18 cellular contexts compared by ENCODE assay signal in the genomic region with DNA sequence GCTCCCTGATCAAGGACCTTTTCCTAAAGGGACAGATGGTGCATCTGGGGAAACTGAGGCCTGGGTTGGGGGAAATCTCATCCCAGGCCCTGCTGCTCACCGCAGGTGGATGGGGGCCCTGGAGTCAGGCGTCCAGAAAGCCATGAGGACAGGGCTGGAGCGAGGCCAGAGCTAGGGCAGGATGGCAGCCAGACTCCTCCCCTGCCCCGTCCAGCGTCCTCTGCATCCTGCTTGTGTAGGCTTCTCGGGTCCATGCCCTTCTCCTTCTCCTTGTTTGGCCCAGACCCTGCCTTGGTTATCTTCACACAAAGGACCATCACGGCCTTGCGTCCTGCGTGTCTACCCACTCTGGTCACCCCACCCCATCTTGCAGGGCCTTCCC. TPM values are rescaled to one million over a fixed set of nuclear protein-coding genes. Genes with fewer than 3 reads are reported as not detected.
DNase-seq lines count a peak whose midpoint lies in the region; ATAC-seq and TF ChIP-seq lines count a peak whose summit lies in the region.
"Had no signal": no experiment of that assay in that cellular context is flagged by ENCODE, and none has a peak within 500 bp of the region (broad histone marks: within the 10 kb centered on the region; RNA-seq: fewer than 3 reads in every experiment).

No MANE protein-coding gene starts in this region.

- peaks cover 7% of the 10 kb centered on the region for H3K36me3 ChIP-seq in left ventricle myocardium inferior
- H3K36me3 ChIP-seq in osteoblast (ENCODE audit: insufficient read depth, low read length): no peaks in the 10 kb centered on the region
- no peaks in the 10 kb centered on the region for H3K36me3 ChIP-seq in aorta (ENCODE audit: control insufficient read depth in 1 of 2, insufficient read depth in 2 of 2, low read length in 1 of 2)
- H3K36me3 ChIP-seq: SJSA1 had no signal

- H3K4me3 Mint-ChIP-seq in activated CD8-positive, alpha-beta T cell treated with anti-CD3 and anti-CD28 coated beads, Interleukin-2, amount 10 ng/mL, durations not matched to agents 7 days and 5 days: no peak overlapping the region

- H4K20me1 ChIP-seq in osteoblast (ENCODE audit: insufficient read depth, low read length): no peaks in the 10 kb centered on the region

- no peak for ATAC-seq in aorta (ENCODE audit: low FRiP score)
- ATAC-seq in HG03175 (IDR thresholded peaks at IDR 0.05; ENCODE audit: unreplicated experiment): no peak
- ATAC-seq in activated CD8-positive, alpha-beta T cell treated with anti-CD3 and anti-CD28 coated beads, Interleukin-2, amount 10 ng/mL, durations not matched to agents 7 days and 5 days: no peak
- ATAC-seq in GM21619 (IDR thresholded peaks at IDR 0.05; ENCODE audit: unreplicated experiment): no peak

- peaks cover 2% of the 10 kb centered on the region for H3K4me1 Mint-ChIP-seq in activated CD8-positive, alpha-beta T cell treated with anti-CD3 and anti-CD28 coated beads, Interleukin-2, amount 10 ng/mL, durations not matched to agents 7 days and 5 days (ENCODE audit: low read depth)

- H3K79me2 ChIP-seq in osteoblast (ENCODE audit: insufficient read depth, low read length): no peaks in the 10 kb centered on the region

- H3K27ac Mint-ChIP-seq in activated CD8-positive, alpha-beta T cell treated with anti-CD3 and anti-CD28 coated beads, Interleukin-2, amount 10 ng/mL, durations not matched to agents 7 days and 5 days: no peak overlapping the region

- H3K4me2 ChIP-seq in osteoblast (ENCODE audit: insufficient read depth, low read length): no peak overlapping the region

- no peaks in the 10 kb centered on the region for H3K9me3 ChIP-seq in left ventricle myocardium inferior (replicated peaks)
- no peaks in the 10 kb centered on the region for H3K9me3 ChIP-seq in osteoblast (ENCODE audit: low read depth, low read length)
- no peaks in the 10 kb centered on the region for H3K9me3 ChIP-seq in aorta (ENCODE audit: control insufficient read depth, low read length)
- H3K9me3 ChIP-seq: Caco-2, SJSA1 had no signal

- 56 to 72% methylated on average over 9 of the region's 9 CpGs for WGBS in aorta, 2 donors

- H2AFZ ChIP-seq in osteoblast (ENCODE audit: low read length): no peak overlapping the region

- H3K27ac ChIP-seq in left ventricle myocardium inferior (replicated peaks) (peak overlapping the region; percentile 95), osteoblast (ENCODE audit: low read depth, low read length) (no peak overlapping the region), aorta (ENCODE audit: low read depth in 1 of 2, low read length in 2 of 2) (no peak overlapping the region)
- H3K27ac ChIP-seq: RWPE1, SJSA1 had no signal

- CTCF ChIA-PET in activated CD8-positive, alpha-beta T cell treated with anti-CD3 and anti-CD28 coated beads, Interleukin-2, amount 10 ng/mL, durations not matched to agents 7 days and 5 days (lab: Charles Lee): no interaction called here

- H3K4me1 ChIP-seq in left ventricle myocardium inferior: peaks cover 49% of the 10 kb centered on the region
- no peaks in the 10 kb centered on the region for H3K4me1 ChIP-seq in osteoblast (ENCODE audit: insufficient read depth, low read length)
- no peaks in the 10 kb centered on the region for H3K4me1 ChIP-seq in aorta (ENCODE audit: control insufficient read depth in 1 of 2, insufficient read depth in 2 of 2, low read length in 2 of 2)
- H3K4me1 ChIP-seq: SJSA1 had no signal

- TF ChIP-seq CTCF in left ventricle myocardium inferior (IDR thresholded peaks at IDR 0.05; ENCODE audit: borderline replicate concordance) (no peak), osteoblast (IDR thresholded peaks at IDR 0.05; ENCODE audit: extremely low read depth, low read depth, low read length) (no peak)

- POLR2A ChIA-PET in activated CD8-positive, alpha-beta T cell treated with anti-CD3 and anti-CD28 coated beads, Interleukin-2, amount 10 ng/mL, durations not matched to agents 7 days and 5 days (lab: Charles Lee): no interaction called here

- no peaks in the 10 kb centered on the region for H3K36me3 Mint-ChIP-seq in activated CD8-positive, alpha-beta T cell treated with anti-CD3 and anti-CD28 coated beads, Interleukin-2, amount 10 ng/mL, durations not matched to agents 7 days and 5 days (ENCODE audit: low read depth)

- peaks cover 14% of the 10 kb centered on the region for H3K27me3 ChIP-seq in left ventricle myocardium inferior (ENCODE audit: low read depth)
- no peaks in the 10 kb centered on the region for H3K27me3 ChIP-seq in osteoblast (ENCODE audit: insufficient read depth, low read length)
- H3K27me3 ChIP-seq in aorta (ENCODE audit: control insufficient read depth in 1 of 2, insufficient read depth in 2 of 2, low read length in 1 of 2): no peaks in the 10 kb centered on the region
- H3K27me3 ChIP-seq: SJSA1 had no signal

- peak; percentile 0 for DNase-seq in stimulated activated CD4-positive, alpha-beta T cell treated with anti-CD3 and anti-CD28 coated beads, Interleukin-1b, Interleukin-23, amount 100 ng/mL, for 48 hours
- no peak for DNase-seq in stimulated activated CD4-positive, alpha-beta T cell treated with anti-CD3 and anti-CD28 coated beads, Interleukin-2, amount 100 ng/mL, for 48 hours
- peak; percentile 50 for DNase-seq in left ventricle myocardium inferior
- DNase-seq in osteoblast (ENCODE audit: insufficient read length, low spot score, missing footprints): peak; percentile 58
- peak; percentile 31 to 50 for DNase-seq in aorta
- no peak for DNase-seq in activated CD8-positive, alpha-beta T cell treated with anti-CD3 and anti-CD28 coated beads, Interleukin-2, amount 10 ng/mL, durations not matched to agents 7 days and 5 days
- DNase-seq: DMS153, HCEC 1CT, NCI-H1417, NCI-H2029, NCI-H2171, NCI-H446, NCI-H69 had no signal

- H3K4me3 ChIP-seq in left ventricle myocardium inferior (no peak overlapping the region), osteoblast (ENCODE audit: insufficient read depth, low read length) (no peak overlapping the region), aorta (ENCODE audit: low read length in 2 of 2) (no peak overlapping the region)
- H3K4me3 ChIP-seq: SJSA1 had no signal

- H3K27me3 Mint-ChIP-seq in activated CD8-positive, alpha-beta T cell treated with anti-CD3 and anti-CD28 coated beads, Interleukin-2, amount 10 ng/mL, durations not matched to agents 7 days and 5 days (ENCODE audit: low read depth): no peaks in the 10 kb centered on the region

- no peaks in the 10 kb centered on the region for H3K9me3 Mint-ChIP-seq in activated CD8-positive, alpha-beta T cell treated with anti-CD3 and anti-CD28 coated beads, Interleukin-2, amount 10 ng/mL, durations not matched to agents 7 days and 5 days (ENCODE audit: insufficient read depth)

- intact Hi-C loops in left ventricle myocardium inferior (cut with micrococcal nuclease): no loop called here
- intact Hi-C loops in aorta (cut with DNase I): no loop called here

RNA-seq across cellular contexts. Expression of gene TRIM11, which starts 43.0 kb away (rescaled TPM):
- 6.2 TPM for total RNA-seq in left ventricle myocardium inferior
- total RNA-seq in osteoblast: 22.1 and 25.7 TPM in 2 replicates
- 10 to 100 TPM; 16.2 to 20.3 TPM for total RNA-seq in aorta
- 10 to 100 TPM in 1 of 2 donors, 1 to 10 TPM in 1; 5.8 to 12.2 TPM for polyA plus RNA-seq in aorta
- total RNA-seq in activated CD8-positive, alpha-beta T cell treated with anti-CD3 and anti-CD28 coated beads, Interleukin-2, amount 10 ng/mL, durations not matched to agents 7 days and 5 days: 10 to 100 TPM; 66.5 to 71.9 TPM

RNA-seq across cellular contexts. Expression of gene TRIM17, which starts 53.0 kb away (rescaled TPM):
- total RNA-seq in left ventricle myocardium inferior: 0.36 TPM
- total RNA-seq in osteoblast: under 0.01 TPM in 1 of 2 replicates, not detected in the other
- total RNA-seq in aorta: 1 to 10 TPM in 1 of 2 donors, under 1 TPM in 1; 0.62 to 2.5 TPM
- not detected for polyA plus RNA-seq in aorta
- 1 to 10 TPM; 2.8 to 4.0 TPM for total RNA-seq in activated CD8-positive, alpha-beta T cell treated with anti-CD3 and anti-CD28 coated beads, Interleukin-2, amount 10 ng/mL, durations not matched to agents 7 days and 5 days
- total RNA-seq: SJSA1 had no signal

Comparison
In these comparisons a context has a peak if more than half of its experiments do, and no peak if none do; other contexts are left out.
1. DNase-seq: peak in stimulated activated CD4-positive, alpha-beta T cell treated with anti-CD3 and anti-CD28 coated beads, Interleukin-1b, Interleukin-23, amount 100 ng/mL, for 48 hours (single experiment), left ventricle myocardium inferior (single experiment), osteoblast (single experiment) and aorta (2 of 2); none in stimulated activated CD4-positive, alpha-beta T cell treated with anti-CD3 and anti-CD28 coated beads, Interleukin-2, amount 100 ng/mL, for 48 hours (0 of 2) and activated CD8-positive, alpha-beta T cell treated with anti-CD3 and anti-CD28 coated beads, Interleukin-2, amount 10 ng/mL, durations not matched to agents 7 days and 5 days (single experiment).